ENCODE assay signal across 21 cellular contexts in genomic region chr1:241674805-241675384, GRCh38. TPM values are rescaled to one million over a fixed set of nuclear protein-coding genes. Genes with fewer than 3 reads are reported as not detected.
DNase-seq lines count a peak whose midpoint lies in the region; ATAC-seq, FAIRE-seq and TF ChIP-seq lines count a peak whose summit lies in the region.
"Had no signal": no experiment of that assay in that cellular context is flagged by ENCODE, and none has a peak within 500 bp of the region (broad histone marks: within the 10 kb centered on the region; RNA-seq: fewer than 3 reads in every experiment).

No MANE protein-coding gene starts in this region.

- H3K9ac ChIP-seq in K562 (ENCODE audit: insufficient read depth in 1 of 2, low read depth in 2 of 2, low read length in 2 of 2), result no peak overlapping the region

- H3K27me3 Mint-ChIP-seq in activated naive CD4-positive, alpha-beta T cell treated with anti-CD3 and anti-CD28 coated beads, Interleukin-2, amount 10 ng/mL, durations not matched to agents 7 days and 5 days, result no peaks in the 10 kb centered on the region
- H3K27me3 Mint-ChIP-seq in CD4-positive, alpha-beta T cell, result peaks cover 4% of the 10 kb centered on the region

- TF ChIP-seq POLR2A in K562 (conservative IDR thresholded peaks at IDR 0.05), result no peak

- no peak for DNase-seq in activated naive CD4-positive, alpha-beta T cell treated with anti-CD3 and anti-CD28 coated beads, Interleukin-2, amount 10 ng/mL, durations not matched to agents 7 days and 5 days
- DNase-seq in activated naive CD4-positive, alpha-beta T cell treated with Interleukin-2 at 50 U/mL for 16 hours, result no peak
- no peak for DNase-seq in CD4-positive, alpha-beta T cell
- no peak for DNase-seq in K562 (ENCODE audit: extremely low read depth in 1 of 4, low spot score in 3 of 4)
- no peak for DNase-seq in stimulated activated CD4-positive, alpha-beta T cell treated with anti-CD3 and anti-CD28 coated beads, Interleukin-4, amount 100 ng/mL, for 1 hour
- DNase-seq in activated T-cell treated with anti-CD3 and anti-CD28 coated beads, Interleukin-2, amount 50 U/mL, for 1 hour, result no peak
- DNase-seq: C1 segment of cervical spinal cord; CD4-positive, CD25-positive, alpha-beta regulatory T cell; DMS153; DMS79; GDM1; HCEC 1CT had no signal

- H3K79me2 ChIP-seq in K562 (ENCODE audit: control insufficient read depth, insufficient read depth, low read length), result no peaks in the 10 kb centered on the region

- POLR2A ChIA-PET in CD4-positive, alpha-beta T cell (lab: Charles Lee), result no interaction called here
- POLR2A ChIA-PET in HEK293 (lab: Yijun Ruan, JAX), result no interaction called here
- POLR2A ChIA-PET in K562 (lab: Yijun Ruan, JAX), result interaction anchor here (1.0 kb wide), 1 partner anchor 12 kb away, joined by 3 read pairs; no protein-coding TSS in a partner anchor

- no peaks in the 10 kb centered on the region for H3K27me3 ChIP-seq in CD4-positive, alpha-beta T cell (ENCODE audit: control insufficient read depth, insufficient read depth, low read length)
- H3K27me3 ChIP-seq in K562 (ENCODE audit: control insufficient read depth in 2 of 2, insufficient read depth in 2 of 2, low read length in 2 of 2), result no peaks in the 10 kb centered on the region

- in situ Hi-C loops in K562 (cut with MboI), result no loop called here

- no peaks in the 10 kb centered on the region for H3K36me3 ChIP-seq in HEK293 (ENCODE audit: control insufficient read depth in 2 of 2, insufficient read depth in 1 of 2, low read length in 2 of 2)
- no peaks in the 10 kb centered on the region for H3K36me3 ChIP-seq in K562 (ENCODE audit: control insufficient read depth, insufficient read depth, low read length)

- ATAC-seq in CD4-positive, alpha-beta T cell (ENCODE audit: poor library complexity), result no peak
- ATAC-seq in K562 (no peak), GM18907 (IDR thresholded peaks at IDR 0.05; ENCODE audit: unreplicated experiment) (no peak)
- ATAC-seq: GM23338 had no signal

- H3K4me3 Mint-ChIP-seq in activated naive CD4-positive, alpha-beta T cell treated with anti-CD3 and anti-CD28 coated beads, Interleukin-2, amount 10 ng/mL, durations not matched to agents 7 days and 5 days, result no peak overlapping the region
- no peak overlapping the region for H3K4me3 Mint-ChIP-seq in CD4-positive, alpha-beta T cell
- H3K4me3 Mint-ChIP-seq: B cell; CD4-positive, CD25-positive, alpha-beta regulatory T cell; GM23338 had no signal

- no peak overlapping the region for H3K4me2 ChIP-seq in K562 (ENCODE audit: insufficient read depth, low read length)
- H3K4me2 ChIP-seq: GM23338 had no signal

- no peaks in the 10 kb centered on the region for H3K36me3 Mint-ChIP-seq in activated naive CD4-positive, alpha-beta T cell treated with anti-CD3 and anti-CD28 coated beads, Interleukin-2, amount 10 ng/mL, durations not matched to agents 7 days and 5 days
- H3K36me3 Mint-ChIP-seq in CD4-positive, alpha-beta T cell (ENCODE audit: low read depth), result no peaks in the 10 kb centered on the region
- H3K36me3 Mint-ChIP-seq: CD4-positive, CD25-positive, alpha-beta regulatory T cell had no signal

- no peak for TF ChIP-seq EP300 in K562 (IDR thresholded peaks at IDR 0.05; ENCODE audit: low read length)

- H3K4me1 ChIP-seq in HEK293 (ENCODE audit: control insufficient read depth, insufficient read depth, low read length) (peaks cover 4% of the 10 kb centered on the region), K562 (replicated peaks in 1 of 2; ENCODE audit: control insufficient read depth in 2 of 2, insufficient read depth in 2 of 2, low read length in 2 of 2) (no peaks in the 10 kb centered on the region; a peak in 2 of 5 replicates)

- BruUV-seq in K562 (replicated peaks; lab: Mats Ljungman, UMichigan), result no TSS peak

- H2AFZ ChIP-seq in K562 (ENCODE audit: low read depth, low read length), result no peak overlapping the region
- H2AFZ ChIP-seq: GM23338 had no signal

- 100% methylated on average over 1 of the region's 1 CpG for WGBS in K562 (ENCODE audit: insufficient coverage, low coverage, missing lambda C conversion rate)

- CTCF ChIA-PET in activated naive CD4-positive, alpha-beta T cell treated with anti-CD3 and anti-CD28 coated beads, Interleukin-2, amount 10 ng/mL, durations not matched to agents 7 days and 5 days (lab: Charles Lee), result no interaction called here
- CTCF ChIA-PET in CD4-positive, alpha-beta T cell (lab: Charles Lee), result no interaction called here
- CTCF ChIA-PET in HEK293 (lab: Yijun Ruan, JAX), result interaction anchor here (0.7 kb wide), 1 partner anchor 49 kb away, joined by 3 read pairs; no protein-coding TSS in a partner anchor
- CTCF ChIA-PET in K562 (lab: Yijun Ruan, JAX; ENCODE audit: low intra/inter-chr PET ratio), result no interaction called here

- no peak for TF ChIP-seq CTCF in CD4-positive, alpha-beta T cell (IDR thresholded peaks at IDR 0.05)
- no peak for TF ChIP-seq CTCF in HEK293 (tag by site-specific recombination; IDR thresholded peaks at IDR 0.05)
- TF ChIP-seq CTCF in K562 (IDR thresholded peaks at IDR 0.05 in 2 of 3, conservative IDR thresholded peaks at IDR 0.05 in 1 of 3; ENCODE audit: insufficient read depth in 2 of 3, low read depth in 1 of 3, low read length in 3 of 3), result no peak

- no peak overlapping the region for H3K4me3 ChIP-seq in HEK293 (ENCODE audit: low read depth, low read length)
- H3K4me3 ChIP-seq in K562, result no peak overlapping the region
- H3K4me3 ChIP-seq: GM23338 had no signal

- peaks cover 24% of the 10 kb centered on the region for H3K4me1 Mint-ChIP-seq in activated naive CD4-positive, alpha-beta T cell treated with anti-CD3 and anti-CD28 coated beads, Interleukin-2, amount 10 ng/mL, durations not matched to agents 7 days and 5 days
- peaks cover 23% of the 10 kb centered on the region for H3K4me1 Mint-ChIP-seq in CD4-positive, alpha-beta T cell (ENCODE audit: low read depth)

- intact Hi-C loops in CD4-positive, alpha-beta T cell (cut with DNase I, micrococcal nuclease), result loop anchor here (2.0 to 5.0 kb wide), 3 partner anchors 32 to 48 kb away; partner anchors contain the start of genes CHML (in 1 of the 2) and OPN3 (in 1 of the 2)
- intact Hi-C loops in K562 (cut with micrococcal nuclease), result no loop called here

- peak overlapping the region; percentile 42 for H3K27ac Mint-ChIP-seq in activated naive CD4-positive, alpha-beta T cell treated with anti-CD3 and anti-CD28 coated beads, Interleukin-2, amount 10 ng/mL, durations not matched to agents 7 days and 5 days
- peak overlapping the region; percentile 55 for H3K27ac Mint-ChIP-seq in CD4-positive, alpha-beta T cell
- H3K27ac Mint-ChIP-seq: B cell, GM23338 had no signal

- FAIRE-seq in K562 (lab: Jason Lieb, UNC), result no peak
- FAIRE-seq: GM12892, GM18507, H54 had no signal

- H4K20me1 ChIP-seq in K562 (replicated peaks; ENCODE audit: control insufficient read depth, insufficient read depth, low read length), result no peaks in the 10 kb centered on the region

- TF ChIP-seq RAD21 in K562 (CRISPR knock-in tag; conservative IDR thresholded peaks at IDR 0.05 in 1 of 2, IDR thresholded peaks at IDR 0.05 in 1 of 2), result no peak

- H3K9me3 ChIP-seq in CD4-positive, alpha-beta T cell (ENCODE audit: control insufficient read depth, low read length), result no peaks in the 10 kb centered on the region
- H3K9me3 ChIP-seq in HEK293 (ENCODE audit: control insufficient read depth, insufficient read depth, low read depth, low read length) (no peaks in the 10 kb centered on the region), K562 (replicated peaks; ENCODE audit: control insufficient read depth, insufficient read depth, low read depth, low read length) (no peaks in the 10 kb centered on the region)

- H3K9me1 ChIP-seq in K562 (ENCODE audit: control insufficient read depth, insufficient read depth, low read length), result no peaks in the 10 kb centered on the region

- H3K9me3 Mint-ChIP-seq in activated naive CD4-positive, alpha-beta T cell treated with anti-CD3 and anti-CD28 coated beads, Interleukin-2, amount 10 ng/mL, durations not matched to agents 7 days and 5 days, result peaks cover 4% of the 10 kb centered on the region
- no peaks in the 10 kb centered on the region for H3K9me3 Mint-ChIP-seq in CD4-positive, alpha-beta T cell
- H3K9me3 Mint-ChIP-seq: GM23338 had no signal

- H3K27ac ChIP-seq in CD4-positive, alpha-beta T cell (ENCODE audit: low read depth, low read length), result no peak overlapping the region
- H3K27ac ChIP-seq in HEK293 (ENCODE audit: extremely low read depth, low read depth, low read length), result no peak overlapping the region
- no peak overlapping the region for H3K27ac ChIP-seq in K562 (ENCODE audit: extremely low read depth, low read depth, low read length)

RNA-seq across cellular contexts. Expression of gene WDR64, which starts 22.8 kb away (rescaled TPM):
- total RNA-seq in CD4-positive, alpha-beta T cell, result under 1 TPM in 1 of 2 experiments, not detected in 1; 0.67 TPM
- total RNA-seq in K562 (2011; cell fraction: chromatin; rRNA removed; ENCODE audit: low replicate concordance), result 0.40 TPM in 1 of 2 replicates, not detected in the other
- not detected in 2 replicates for total RNA-seq in K562 (2011; cell fraction: nucleolus; rRNA removed)
- total RNA-seq in K562 (2011; cell fraction: nucleoplasm; rRNA removed), result not detected in 2 replicates
- total RNA-seq in K562 (2014; rRNA removed), result not detected in 2 replicates
- 0.06 and 0.29 TPM in 2 replicates for total RNA-seq in K562 (2014; rRNA removed; fragmentation: Illumina TruSeq; extraction: Trizol)
- not detected in 2 replicates for total RNA-seq in K562 (2015; rRNA removed; fragmentation: Illumina TruSeq; extraction: Trizol)
- not detected in 2 replicates for total RNA-seq in K562 (2021)
- polyA plus RNA-seq in K562 (2011; rRNA removed), result not detected in 2 replicates
- not detected in 2 replicates for polyA plus RNA-seq in K562 (2011; cell fraction: cytosol; rRNA removed)
- polyA plus RNA-seq in K562 (2011; cell fraction: nucleus; rRNA removed), result 0.04 TPM in 1 of 2 replicates, not detected in the other
- polyA plus RNA-seq in K562 (2012), result 0.07 and 0.25 TPM in 2 replicates
- polyA plus RNA-seq in K562 (2014; fragmentation: Illumina TruSeq; extraction: Trizol), result 0.06 and 0.08 TPM in 2 replicates
- under 1 TPM; 0.17 to 0.21 TPM for polyA plus RNA-seq in K562 (2014; fragmentation: Nextera tagmentation; extraction: Ambion mirVana)
- not detected in 2 replicates for polyA plus RNA-seq in K562 (2014; rRNA removed)
- not detected in 2 replicates for polyA minus RNA-seq in K562 (2011; rRNA and poly(A)+ RNA removed)
- polyA minus RNA-seq in K562 (2011; cell fraction: cytosol; rRNA and poly(A)+ RNA removed), result not detected in 2 replicates
- not detected in 2 replicates for polyA minus RNA-seq in K562 (2011; cell fraction: nucleus; rRNA and poly(A)+ RNA removed)
- total RNA-seq: A172; B cell; CD4-positive, CD25-positive, alpha-beta regulatory T cell; Daoy; GM23338 had no signal
- polyA plus RNA-seq: GM23338 had no signal

RNA-seq across cellular contexts. Expression of gene CHML, which starts 34.7 kb away (rescaled TPM):
- 10 to 100 TPM in 1 of 2 experiments, 1 to 10 TPM in 1; 9.1 to 10.3 TPM for total RNA-seq in CD4-positive, alpha-beta T cell
- 25.6 and 109 TPM in 2 replicates for total RNA-seq in K562 (2011; cell fraction: chromatin; rRNA removed; ENCODE audit: low replicate concordance)
- total RNA-seq in K562 (2011; cell fraction: nucleolus; rRNA removed), result 14.0 and 21.6 TPM in 2 replicates
- 40.7 and 66.0 TPM in 2 replicates for total RNA-seq in K562 (2011; cell fraction: nucleoplasm; rRNA removed)
- total RNA-seq in K562 (2014; rRNA removed) (48.5 and 54.5 TPM in 2 replicates), K562 (2014; rRNA removed; fragmentation: Illumina TruSeq; extraction: Trizol) (88.3 and 95.1 TPM in 2 replicates), K562 (2015; rRNA removed; fragmentation: Illumina TruSeq; extraction: Trizol) (57.4 and 63.9 TPM in 2 replicates), K562 (2021) (77.4 and 84.2 TPM in 2 replicates)
- polyA plus RNA-seq in K562 (2011; rRNA removed) (65.1 and 75.1 TPM in 2 replicates), K562 (2014; fragmentation: Illumina TruSeq; extraction: Trizol) (51.0 and 62.8 TPM in 2 replicates), K562 (2014; fragmentation: Nextera tagmentation; extraction: Ambion mirVana) (10 to 100 TPM; 13.0 to 15.9 TPM), K562 (2014; rRNA removed) (35.1 and 35.8 TPM in 2 replicates)
- 30.2 and 34.3 TPM in 2 replicates for polyA plus RNA-seq in K562 (2011; cell fraction: cytosol; rRNA removed)
- polyA plus RNA-seq in K562 (2011; cell fraction: nucleus; rRNA removed), result 43.7 and 65.6 TPM in 2 replicates
- 29.8 and 31.0 TPM in 2 replicates for polyA plus RNA-seq in K562 (2012)
- 171 and 184 TPM in 2 replicates for polyA minus RNA-seq in K562 (2011; rRNA and poly(A)+ RNA removed)
- 58.6 and 74.0 TPM in 2 replicates for polyA minus RNA-seq in K562 (2011; cell fraction: cytosol; rRNA and poly(A)+ RNA removed)
- 45.9 and 102 TPM in 2 replicates for polyA minus RNA-seq in K562 (2011; cell fraction: nucleus; rRNA and poly(A)+ RNA removed)

RNA-seq across cellular contexts. Expression of gene OPN3, which starts 34.7 kb away (rescaled TPM):
- total RNA-seq in CD4-positive, alpha-beta T cell, result 1 to 10 TPM; 1.9 to 2.3 TPM
- total RNA-seq in K562 (2011; cell fraction: chromatin; rRNA removed; ENCODE audit: low replicate concordance), result 8.9 and 19.2 TPM in 2 replicates
- 13.0 and 15.4 TPM in 2 replicates for total RNA-seq in K562 (2011; cell fraction: nucleolus; rRNA removed)
- 25.2 and 40.2 TPM in 2 replicates for total RNA-seq in K562 (2011; cell fraction: nucleoplasm; rRNA removed)
- total RNA-seq in K562 (2014; rRNA removed) (19.3 and 24.3 TPM in 2 replicates), K562 (2014; rRNA removed; fragmentation: Illumina TruSeq; extraction: Trizol) (20.2 and 21.2 TPM in 2 replicates), K562 (2015; rRNA removed; fragmentation: Illumina TruSeq; extraction: Trizol) (17.0 and 17.7 TPM in 2 replicates), K562 (2021) (16.4 and 18.1 TPM in 2 replicates)
- polyA plus RNA-seq in K562 (2011; rRNA removed) (34.6 and 35.8 TPM in 2 replicates), K562 (2014; fragmentation: Illumina TruSeq; extraction: Trizol) (18.1 and 22.1 TPM in 2 replicates), K562 (2014; fragmentation: Nextera tagmentation; extraction: Ambion mirVana) (1 to 10 TPM; 4.2 to 6.3 TPM), K562 (2014; rRNA removed) (11.6 and 19.6 TPM in 2 replicates)
- polyA plus RNA-seq in K562 (2011; cell fraction: cytosol; rRNA removed), result 20.1 and 32.3 TPM in 2 replicates
- polyA plus RNA-seq in K562 (2011; cell fraction: nucleus; rRNA removed), result 6.9 and 13.9 TPM in 2 replicates
- polyA plus RNA-seq in K562 (2012), result 12.9 and 16.2 TPM in 2 replicates
- 35.7 and 47.7 TPM in 2 replicates for polyA minus RNA-seq in K562 (2011; rRNA and poly(A)+ RNA removed)
- 13.3 and 26.9 TPM in 2 replicates for polyA minus RNA-seq in K562 (2011; cell fraction: cytosol; rRNA and poly(A)+ RNA removed)
- 6.7 and 10.4 TPM in 2 replicates for polyA minus RNA-seq in K562 (2011; cell fraction: nucleus; rRNA and poly(A)+ RNA removed)
